1 cellular context compared by ENCODE assay signal in the genomic region with DNA sequence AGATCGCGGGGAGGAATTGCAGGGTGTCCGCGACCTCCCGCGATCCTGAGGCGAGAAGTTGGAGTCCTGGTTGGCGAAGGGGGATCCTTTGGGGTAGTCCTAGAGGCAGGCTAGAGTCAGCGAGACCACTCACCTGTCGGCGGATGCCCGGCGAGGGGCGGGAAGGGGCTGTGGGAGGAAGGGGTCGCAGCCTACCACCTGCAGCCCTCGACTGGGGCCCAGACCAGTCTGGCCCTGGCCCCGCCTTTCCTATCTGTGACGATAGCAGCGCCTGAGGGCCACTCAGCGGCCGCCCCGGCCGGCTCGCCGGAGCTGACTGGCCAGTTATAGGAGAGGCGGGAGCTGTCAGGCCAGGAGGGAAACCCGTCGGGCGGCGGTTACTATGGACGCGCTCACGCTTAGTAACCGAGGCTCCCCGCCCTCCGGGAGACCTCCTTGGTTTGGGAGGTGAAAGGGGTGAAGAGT.
TF ChIP-seq lines count a peak whose summit lies in the region.

A gene (minus strand): TSS at position 213 of the 465 bp plus-strand sequence. CDS start 10,012 bp downstream, outside the sequence.

TF ChIP-seq in H1, 55 proteins besides CTCF, POLR2A, EP300 and RAD21 (continued from another document):
- TF ChIP-seq SP2 (IDR thresholded peaks at IDR 0.05; ENCODE audit: low read length) (peak; percentile 28; the same call in 1 of the 2 replicates), CTBP2 (IDR thresholded peaks at IDR 0.05; ENCODE audit: borderline replicate concordance, insufficient read depth, insufficient read length, low read length) (no peak), HDAC2 (IDR thresholded peaks at IDR 0.05; ENCODE audit: borderline replicate concordance in 1 of 2, low read depth in 2 of 2, low read length in 2 of 2) (0 out of 4 replicates have a peak, but pooled peaks of 1 of the 2 experiments have one; percentile 49), SRF (IDR thresholded peaks at IDR 0.05; ENCODE audit: low read depth, low read length) (no peak), SP1 (IDR thresholded peaks at IDR 0.05; ENCODE audit: low read depth, low read length) (peak; percentile 88), FOSL1 (IDR thresholded peaks at IDR 0.05; ENCODE audit: insufficient read depth, low read depth, low read length) (no peak), CHD2 (IDR thresholded peaks at IDR 0.05; ENCODE audit: low read length) (0 out of 2 replicates have a peak, but pooled peaks have one; percentile 50), TBP (IDR thresholded peaks at IDR 0.05; ENCODE audit: low read depth, low read length) (0 out of 2 replicates have a peak, but pooled peaks have one; percentile 18)
- TF ChIP-seq, protein P1, sequence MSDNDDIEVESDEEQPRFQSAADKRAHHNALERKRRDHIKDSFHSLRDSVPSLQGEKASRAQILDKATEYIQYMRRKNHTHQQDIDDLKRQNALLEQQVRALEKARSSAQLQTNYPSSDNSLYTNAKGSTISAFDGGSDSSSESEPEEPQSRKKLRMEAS (IDR thresholded peaks at IDR 0.05): peak; percentile 61
